Comparison of ENCODE assay signal across 16 cellular contexts in genomic region chr11:85742873-85743275, GRCh38. TPM values are rescaled to one million over a fixed set of nuclear protein-coding genes. Genes with fewer than 3 reads are reported as not detected.
DNase-seq lines count a peak whose midpoint lies in the region; TF ChIP-seq lines count a peak whose summit lies in the region.
"Had no signal": no experiment of that assay in that cellular context is flagged by ENCODE, and none has a peak within 500 bp of the region (broad histone marks: within the 10 kb centered on the region; RNA-seq: fewer than 3 reads in every experiment).

No MANE protein-coding gene starts in this region.

- H3K4me1 ChIP-seq in esophagus muscularis mucosa, result peaks cover 0 to 2% (median 0%) of the 10 kb centered on the region in 4 donors
- H3K4me1 ChIP-seq: BE2C had no signal

- H3K36me3 ChIP-seq in esophagus muscularis mucosa, result no peaks in the 10 kb centered on the region
- H3K36me3 ChIP-seq: BE2C, right atrium auricular region had no signal

- TF ChIP-seq CTCF in VCaP (conservative IDR thresholded peaks at IDR 0.05) (no peak), esophagus muscularis mucosa (IDR thresholded peaks at IDR 0.05) (no peak)

- no peaks in the 10 kb centered on the region for H3K27me3 ChIP-seq in esophagus muscularis mucosa
- H3K27me3 ChIP-seq: BE2C, right atrium auricular region had no signal

- TF ChIP-seq POLR2A in esophagus muscularis mucosa (IDR thresholded peaks at IDR 0.05; ENCODE audit: low read depth), result no peak

- peak; percentile 69 for DNase-seq in HT-29 (ENCODE audit: low spot score)
- DNase-seq in esophagus muscularis mucosa (ENCODE audit: extremely low spot score), result peak; percentile 42
- peak; percentile 67 for DNase-seq in renal cortical epithelial cell (ENCODE audit: low read depth)
- DNase-seq in HCEC 1CT, result no peak
- DNase-seq in NCI-H2196 (lab: John Stamatoyannopoulos, UW; ENCODE audit: unreplicated experiment), result no peak
- no peak for DNase-seq in NCI-H2171 treated with DMSO at 0.1 percent for 48 hours (lab: John Stamatoyannopoulos, UW)
- DNase-seq: activated CD4-positive, alpha-beta T cell treated with anti-CD3 and anti-CD28 coated beads for 1 hour; BE2C; kidney glomerular epithelial cell; NCI-H446; stimulated activated CD4-positive, alpha-beta T cell treated with anti-CD3 and anti-CD28 coated beads, Interleukin-2, amount 100 ng/mL, for 24 hours; stimulated activated CD8-positive, alpha-beta memory T cell treated with anti-CD3 and anti-CD28 coated beads, Interleukin-4, amount 100 ng/mL, for 48 hours; T-helper 1 cell had no signal

- H3K9me3 ChIP-seq in esophagus muscularis mucosa, result no peaks in the 10 kb centered on the region
- H3K9me3 ChIP-seq: BE2C, right atrium auricular region had no signal

- no peak for TF ChIP-seq EP300 in esophagus muscularis mucosa (IDR thresholded peaks at IDR 0.05)

- intact Hi-C loops in esophagus muscularis mucosa (cut with DNase I), result no loop called here

- 69% methylated on average over 1 of the region's 1 CpG for whole genome bisulfite sequencing in esophagus muscularis mucosa

- peak overlapping the region; percentile 54 for H3K27ac ChIP-seq in VCaP
- H3K27ac ChIP-seq in esophagus muscularis mucosa (replicated peaks in 1 of 4), result no peak overlapping the region
- H3K27ac ChIP-seq: right atrium auricular region had no signal

- no peak overlapping the region for H3K4me3 ChIP-seq in esophagus muscularis mucosa
- H3K4me3 ChIP-seq: GM12878, right atrium auricular region had no signal

RNA-seq across cellular contexts. Expression of gene CCDC89, which starts 56.9 kb away (rescaled TPM):
- 0.13 TPM in 1 of 2 replicates, not detected in the other for total RNA-seq in HT-29 (2014; rRNA removed; shearing (Covaris generic))
- total RNA-seq in esophagus muscularis mucosa, result 1 to 10 TPM in 3 of 4 donors, under 1 TPM in 1; 0.83 to 2.9 (median 2.5) TPM
- 1.4 and 5.8 TPM in 2 replicates for total RNA-seq in renal cortical epithelial cell
- total RNA-seq: GM12878 had no signal

Comparison
In these comparisons a context has a peak if more than half of its experiments do, and no peak if none do; other contexts are left out.
1. DNase-seq: peak in HT-29 (single experiment), esophagus muscularis mucosa (single experiment) and renal cortical epithelial cell (single experiment); none in HCEC 1CT (single experiment), NCI-H2196 (single experiment) and NCI-H2171 treated with DMSO at 0.1 percent for 48 hours (single experiment).